In the genomic region with DNA sequence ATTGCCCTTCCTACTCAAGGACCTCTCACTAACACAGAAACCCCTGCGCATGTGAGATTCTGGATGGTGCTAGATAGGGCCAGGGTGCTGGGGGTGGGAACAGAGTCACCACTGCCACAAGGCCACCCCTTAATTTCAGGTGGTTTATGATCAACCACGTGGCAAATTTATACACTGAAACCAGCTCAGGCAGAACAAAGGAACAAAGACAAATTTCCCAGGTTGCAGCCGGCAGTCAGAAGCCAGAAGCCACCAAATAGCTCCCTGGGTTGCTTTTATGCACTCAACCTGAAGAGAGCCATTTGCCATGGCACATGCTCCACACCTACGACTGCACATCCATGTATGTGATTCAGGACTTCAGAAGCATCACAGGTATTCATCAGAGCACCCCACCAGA, we compare ENCODE assay signal across 1 cellular context.
TF ChIP-seq lines count a peak whose summit lies in the region.

No MANE protein-coding gene starts in this region.

TF ChIP-seq in A549, 52 proteins besides CTCF, POLR2A, EP300 and RAD21 (continued from another document):
- TF ChIP-seq SREBF2 (IDR thresholded peaks at IDR 0.05): no peak
- TF ChIP-seq FOSB (CRISPR knock-in tag; IDR thresholded peaks at IDR 0.05): no peak
- TF ChIP-seq EHMT2 (IDR thresholded peaks at IDR 0.05; ENCODE audit: low read depth): no peak
- no peak for TF ChIP-seq RARB (CRISPR knock-in tag; IDR thresholded peaks at IDR 0.05)
